ENCODE assay signal across 20 cellular contexts in genomic region chr7:48074231-48074654, GRCh38. TPM values are rescaled to one million over a fixed set of nuclear protein-coding genes. Genes with fewer than 3 reads are reported as not detected.
DNase-seq lines count a peak whose midpoint lies in the region; ATAC-seq and TF ChIP-seq lines count a peak whose summit lies in the region.
"Had no signal": no experiment of that assay in that cellular context is flagged by ENCODE, and none has a peak within 500 bp of the region (broad histone marks: within the 10 kb centered on the region; RNA-seq: fewer than 3 reads in every experiment).

No MANE protein-coding gene starts in this region.

- H4K20me1 ChIP-seq in hepatocyte (ENCODE audit: insufficient read depth, poor library complexity, severe bottlenecking): no peaks in the 10 kb centered on the region

- no peaks in the 10 kb centered on the region for H3K79me2 ChIP-seq in hepatocyte

- H3K4me2 ChIP-seq in hepatocyte: no peak overlapping the region

- H3K36me3 ChIP-seq in hepatocyte (replicated peaks; ENCODE audit: insufficient read depth, low read depth): no peaks in the 10 kb centered on the region
- H3K36me3 ChIP-seq in ovary: no peaks in the 10 kb centered on the region
- H3K36me3 ChIP-seq: right lobe of liver had no signal

- H2AFZ ChIP-seq in hepatocyte: peak overlapping the region; percentile 13

- H3K27ac ChIP-seq in hepatocyte (no peak overlapping the region), ovary (no peak overlapping the region)
- H3K27ac ChIP-seq: right lobe of liver had no signal

- DNase-seq in A172 (ENCODE audit: low spot score) (peak; percentile 49), GM03348 (ENCODE audit: low spot score) (peak; percentile 28), hepatocyte (ENCODE audit: low spot score) (no peak), NCI-H526 (lab: John Stamatoyannopoulos, UW) (no peak), ovary (no peak)
- no peak for DNase-seq in activated naive CD4-positive, alpha-beta T cell treated with anti-CD3 and anti-CD28 coated beads, Interleukin-2, amount 50 U/mL, for 16 hours
- DNase-seq: activated CD4-positive, alpha-beta memory T cell treated with anti-CD3 and anti-CD28 coated beads for 36 hours; activated T-cell treated with anti-CD3 and anti-CD28 coated beads, Interleukin-2, amount 50 U/mL, for 48 hours; amniotic stem cell; cerebellar nuclear complex; effector memory CD4-positive, alpha-beta T cell; mucosa of descending colon; NCI-H2081; NCI-H524; right lobe of liver; stimulated activated naive CD8-positive, alpha-beta T cell treated with anti-CD3 and anti-CD28 coated beads, Interleukin-15, amount 100 ng/mL, for 72 hours had no signal

- intact Hi-C loops in ovary (cut with DNase I): no loop called here

- no peak for TF ChIP-seq POLR2A in ovary (IDR thresholded peaks at IDR 0.05)

- no peaks in the 10 kb centered on the region for H3K9me3 ChIP-seq in hepatocyte (ENCODE audit: low read depth)
- no peaks in the 10 kb centered on the region for H3K9me3 ChIP-seq in ovary
- H3K9me3 ChIP-seq: mucosa of descending colon, right lobe of liver had no signal

- no peaks in the 10 kb centered on the region for H3K4me1 ChIP-seq in hepatocyte (ENCODE audit: insufficient read depth)
- no peaks in the 10 kb centered on the region for H3K4me1 ChIP-seq in ovary (ENCODE audit: insufficient read depth)
- H3K4me1 ChIP-seq: right lobe of liver had no signal

- ATAC-seq in SK-N-SH treated with all-trans-retinoic acid at 6 μM for 48 hours: peak; percentile 27; the same call in 1 of the 3 replicates
- no peak for ATAC-seq in GM21515 (IDR thresholded peaks at IDR 0.05; ENCODE audit: unreplicated experiment)
- ATAC-seq: GM12878; mucosa of descending colon; stimulated activated naive CD8-positive, alpha-beta T cell treated with anti-CD3 and anti-CD28 coated beads, Interleukin-15, amount 100 ng/mL, for 72 hours had no signal

- TF ChIP-seq CTCF in hepatocyte (IDR thresholded peaks at IDR 0.05; ENCODE audit: poor library complexity) (no peak), ovary (IDR thresholded peaks at IDR 0.05) (no peak)

- H3K9me2 ChIP-seq in hepatocyte (replicated peaks; ENCODE audit: insufficient read depth): no peaks in the 10 kb centered on the region

- H3K4me3 ChIP-seq in hepatocyte (no peak overlapping the region), ovary (no peak overlapping the region)
- H3K4me3 ChIP-seq: GM12878, mucosa of descending colon, right lobe of liver had no signal

- TF ChIP-seq EP300 in ovary (IDR thresholded peaks at IDR 0.05): no peak

- no peaks in the 10 kb centered on the region for H3K27me3 ChIP-seq in hepatocyte
- H3K27me3 ChIP-seq in ovary: no peaks in the 10 kb centered on the region
- H3K27me3 ChIP-seq: right lobe of liver had no signal

TF ChIP-seq in SK-N-SH treated with all-trans-retinoic acid at 6 μM for 48 hours, 23 proteins besides CTCF, POLR2A, EP300 and RAD21:
- TF ChIP-seq TSHZ2 (CRISPR knock-in tag; IDR thresholded peaks at IDR 0.05) (no peak), CSDC2 (CRISPR knock-in tag; IDR thresholded peaks at IDR 0.05) (no peak), SNAI2 (CRISPR knock-in tag; IDR thresholded peaks at IDR 0.05) (no peak), ARNTL (CRISPR knock-in tag; IDR thresholded peaks at IDR 0.05; ENCODE audit: borderline replicate concordance, low read depth) (no peak), GLIS3 (CRISPR knock-in tag; IDR thresholded peaks at IDR 0.05) (no peak), CSRNP3 (CRISPR knock-in tag; IDR thresholded peaks at IDR 0.05) (no peak), ZFP30 (CRISPR knock-in tag; IDR thresholded peaks at IDR 0.05) (no peak), CREB5 (CRISPR knock-in tag; IDR thresholded peaks at IDR 0.05; ENCODE audit: low read depth) (no peak), TCF4 (CRISPR knock-in tag; IDR thresholded peaks at IDR 0.05; ENCODE audit: borderline replicate concordance) (no peak), ZNF565 (CRISPR knock-in tag; conservative IDR thresholded peaks at IDR 0.05; ENCODE audit: low read depth) (no peak), POU6F1 (CRISPR knock-in tag; IDR thresholded peaks at IDR 0.05; ENCODE audit: borderline replicate concordance, low read depth) (no peak), TOX (CRISPR knock-in tag; IDR thresholded peaks at IDR 0.05; ENCODE audit: borderline replicate concordance) (no peak)

RNA-seq across cellular contexts. Expression of gene UPP1, which starts 14.8 kb away (rescaled TPM):
- 13.3 and 21.5 TPM in 2 replicates for total RNA-seq in A172 (2014; rRNA removed; shearing (Covaris generic))
- 12.7 and 14.6 TPM in 2 replicates for total RNA-seq in hepatocyte
- 38.7 and 50.2 TPM in 2 replicates for polyA plus RNA-seq in hepatocyte
- total RNA-seq in ovary: 10 to 100 TPM in 2 of 7 donors, 1 to 10 TPM in 5; 5.4 to 13.5 (median 7.1) TPM
- 1 to 10 TPM; 5.9 to 8.0 TPM for polyA plus RNA-seq in ovary

RNA-seq across cellular contexts. Expression of gene C7orf57, which starts 38.9 kb away (rescaled TPM):
- total RNA-seq in A172 (2014; rRNA removed; shearing (Covaris generic)): 0.62 and 1.6 TPM in 2 replicates
- total RNA-seq in hepatocyte: 0.43 TPM in 1 of 2 replicates, not detected in the other
- not detected in 2 replicates for polyA plus RNA-seq in hepatocyte
- 10 to 100 TPM in 1 of 7 donors, 1 to 10 TPM in 1, under 1 TPM in 3, not detected in 2; 0.30 to 18.6 (median 0.38) TPM for total RNA-seq in ovary
- polyA plus RNA-seq in ovary: under 1 TPM in 1 of 2 donors, not detected in 1; 0.02 TPM
- total RNA-seq: GM12878, mucosa of descending colon, right lobe of liver had no signal

RNA-seq across cellular contexts. Expression of gene SUN3, which starts 45.3 kb away (rescaled TPM):
- 4.5 and 7.9 TPM in 2 replicates for total RNA-seq in A172 (2014; rRNA removed; shearing (Covaris generic))
- total RNA-seq in hepatocyte: not detected in 2 replicates
- polyA plus RNA-seq in hepatocyte: not detected in 2 replicates
- total RNA-seq in ovary: not detected
- polyA plus RNA-seq in ovary: not detected
- total RNA-seq: activated CD4-positive, alpha-beta memory T cell treated with anti-CD3 and anti-CD28 coated beads for 36 hours; GM12878; right lobe of liver; ureter had no signal

Comparison
In these comparisons a context has a peak if more than half of its experiments do, and no peak if none do; other contexts are left out.
1. DNase-seq: peak in A172 (single experiment) and GM03348 (single experiment); none in hepatocyte (single experiment), NCI-H526 (0 of 2), activated naive CD4-positive, alpha-beta T cell treated with anti-CD3 and anti-CD28 coated beads, Interleukin-2, amount 50 U/mL, for 16 hours (single experiment) and ovary (0 of 5).